In genomic region chr15:34358948-34359347, GRCh38 we compare ENCODE assay signal across 24 cellular contexts. TPM values are rescaled to one million over a fixed set of nuclear protein-coding genes. Genes with fewer than 3 reads are reported as not detected.
A peak's percentile ranks its signal among the peaks of the same experiment; 100 is the strongest.
DNase-seq lines count a peak whose midpoint lies in the region; ATAC-seq, FAIRE-seq and TF ChIP-seq lines count a peak whose summit lies in the region.
"Had no signal": no experiment of that assay in that cellular context is flagged by ENCODE, and none has a peak within 500 bp of the region (broad histone marks: within the 10 kb centered on the region; RNA-seq: fewer than 3 reads in every experiment).

No MANE protein-coding gene starts in this region.

- no peaks in the 10 kb centered on the region for H4K20me1 ChIP-seq in endothelial cell of umbilical vein (replicated peaks; ENCODE audit: control insufficient read depth, extremely low read depth, insufficient read depth, low read length)
- H4K20me1 ChIP-seq: BLaER1 had no signal

- dilution Hi-C loops in endothelial cell of umbilical vein (cut with MboI; ENCODE audit: extremely low pct_ligation_motif_present, low sequenced_read_pairs) = no loop called here

- H3K9me3 ChIP-seq in endothelial cell of umbilical vein (replicated peaks; ENCODE audit: control insufficient read depth, insufficient read depth, low read length) = no peaks in the 10 kb centered on the region
- H3K9me3 ChIP-seq: BLaER1, HAP-1 had no signal

- peaks cover 92% of the 10 kb centered on the region for H3K36me3 Mint-ChIP-seq in activated T-cell treated with anti-CD3 and anti-CD28 coated beads, Interleukin-2, amount 50 U/mL, for 24 hours (ENCODE audit: low read depth)
- H3K36me3 Mint-ChIP-seq in type B pancreatic cell = peaks cover 29% of the 10 kb centered on the region

- no peaks in the 10 kb centered on the region for H3K4me1 Mint-ChIP-seq in activated T-cell treated with anti-CD3 and anti-CD28 coated beads, Interleukin-2, amount 50 U/mL, for 24 hours (ENCODE audit: low read depth)
- H3K4me1 Mint-ChIP-seq in type B pancreatic cell (ENCODE audit: unreplicated experiment) = peaks cover 17% of the 10 kb centered on the region
- H3K4me1 Mint-ChIP-seq: CD14-positive monocyte had no signal

- TF ChIP-seq POLR2A in endothelial cell of umbilical vein (IDR thresholded peaks at IDR 0.05; ENCODE audit: low read depth, low read length) = no peak

- H3K79me2 ChIP-seq in endothelial cell of umbilical vein (ENCODE audit: control insufficient read depth, insufficient read depth, low read length) = no peaks in the 10 kb centered on the region

- no peaks in the 10 kb centered on the region for H3K9me3 Mint-ChIP-seq in activated T-cell treated with anti-CD3 and anti-CD28 coated beads, Interleukin-2, amount 50 U/mL, for 24 hours
- no peaks in the 10 kb centered on the region for H3K9me3 Mint-ChIP-seq in type B pancreatic cell
- H3K9me3 Mint-ChIP-seq: CD14-positive monocyte had no signal

- no peak overlapping the region for H3K4me3 Mint-ChIP-seq in activated T-cell treated with anti-CD3 and anti-CD28 coated beads, Interleukin-2, amount 50 U/mL, for 24 hours
- no peak overlapping the region for H3K4me3 Mint-ChIP-seq in type B pancreatic cell
- H3K4me3 Mint-ChIP-seq: CD14-positive monocyte; CD4-positive, alpha-beta memory T cell had no signal

- DNase-seq in activated T-cell treated with anti-CD3 and anti-CD28 coated beads, Interleukin-2, amount 50 U/mL, for 24 hours = no peak
- DNase-seq in activated T-cell treated with anti-CD3 and anti-CD28 coated beads for 4 hours (no peak), endothelial cell of umbilical vein (ENCODE audit: low read depth, low spot score) (no peak), mesenteric fat pad (ENCODE audit: low spot score) (peak; percentile 68), type B pancreatic cell (ENCODE audit: extremely low spot score, unreplicated experiment) (no peak), T-helper 2 cell (no peak), Right ventricle myocardium superior (no peak)
- DNase-seq in activated CD4-positive, alpha-beta T cell treated with anti-CD3 and anti-CD28 coated beads for 1 hour = no peak
- DNase-seq: 8988T; Calu3; CD4-positive, alpha-beta memory T cell; DMS 273 treated with DMSO at 0.1 percent for 48 hours; DND-41; EL had no signal

- H3K9ac ChIP-seq in endothelial cell of umbilical vein (replicated peaks; ENCODE audit: extremely low read depth, insufficient read depth, low read length) = no peak overlapping the region
- H3K9ac ChIP-seq: BLaER1, GM23248 had no signal

- H3K4me1 ChIP-seq in endothelial cell of umbilical vein (ENCODE audit: control insufficient read depth, extremely low read depth, insufficient read depth, low read length) = peaks cover 6% of the 10 kb centered on the region
- H3K4me1 ChIP-seq: HAP-1 had no signal

- no peak for FAIRE-seq in endothelial cell of umbilical vein (lab: Jason Lieb, UNC)
- FAIRE-seq: GM12878 had no signal

- POLR2A ChIA-PET in endothelial cell of umbilical vein (lab: Charles Lee) = no interaction called here

- no peak overlapping the region for H3K4me3 ChIP-seq in endothelial cell of umbilical vein (replicated peaks in 1 of 3; ENCODE audit: insufficient read depth in 1 of 3, low read depth in 1 of 3, low read length in 3 of 3)
- H3K4me3 ChIP-seq: BLaER1, GM12878, GM23248, HAP-1 had no signal

- intact Hi-C loops in endothelial cell of umbilical vein (cut with micrococcal nuclease) (no loop called here), Right ventricle myocardium superior (cut with DNase I) (no loop called here)

- CTCF ChIA-PET in endothelial cell of umbilical vein (lab: Charles Lee) = interaction anchor here (0.9 to 1.3 kb wide), 5 partner anchors 9 to 249 kb away, joined by 3 to 17 read pairs (median 4); partner anchors contain the start of gene LPCAT4

- no peak for ATAC-seq in Right ventricle myocardium superior (ENCODE audit: poor library complexity)
- ATAC-seq: GM12878 had no signal

- TSS peak; percentile 15 for BruUV-seq in endothelial cell of umbilical vein (replicated peaks; lab: Mats Ljungman, UMichigan)

- H2AFZ ChIP-seq in endothelial cell of umbilical vein (ENCODE audit: low read depth, low read length) = no peak overlapping the region
- H2AFZ ChIP-seq: GM23248 had no signal

- H3K27me3 ChIP-seq in endothelial cell of umbilical vein (ENCODE audit: control insufficient read depth in 2 of 2, insufficient read depth in 2 of 2, low read length in 2 of 2) = no peaks in the 10 kb centered on the region
- H3K27me3 ChIP-seq: BLaER1 had no signal

- no peak overlapping the region for H3K4me2 ChIP-seq in endothelial cell of umbilical vein (ENCODE audit: insufficient read depth, low read length)
- H3K4me2 ChIP-seq: BLaER1 had no signal

- H3K27ac ChIP-seq in endothelial cell of umbilical vein (ENCODE audit: insufficient read depth, low read depth, low read length) = no peak overlapping the region
- H3K27ac ChIP-seq: BLaER1, GM23248 had no signal

- TF ChIP-seq CTCF in endothelial cell of umbilical vein (IDR thresholded peaks at IDR 0.05; ENCODE audit: extremely low read depth in 1 of 2, insufficient read depth in 1 of 2, low read depth in 1 of 2, low read length in 2 of 2) (no peak), type B pancreatic cell (conservative IDR thresholded peaks at IDR 0.05) (no peak)

- H3K36me3 ChIP-seq in endothelial cell of umbilical vein (ENCODE audit: control insufficient read depth in 2 of 2, extremely low read depth in 1 of 2, insufficient read depth in 2 of 2, low read length in 2 of 2) = peaks cover 6 to 15% of the 10 kb centered on the region in 2 experiments

- H3K27ac Mint-ChIP-seq in activated T-cell treated with anti-CD3 and anti-CD28 coated beads, Interleukin-2, amount 50 U/mL, for 24 hours = peak overlapping the region; percentile 27
- peak overlapping the region; percentile 36 for H3K27ac Mint-ChIP-seq in type B pancreatic cell

- no peaks in the 10 kb centered on the region for H3K27me3 Mint-ChIP-seq in activated T-cell treated with anti-CD3 and anti-CD28 coated beads, Interleukin-2, amount 50 U/mL, for 24 hours
- H3K27me3 Mint-ChIP-seq in type B pancreatic cell = no peaks in the 10 kb centered on the region
- H3K27me3 Mint-ChIP-seq: CD4-positive, alpha-beta memory T cell had no signal

- no peaks in the 10 kb centered on the region for H3K9me1 ChIP-seq in endothelial cell of umbilical vein (replicated peaks; ENCODE audit: control insufficient read depth, extremely low read depth, insufficient read depth, low read length)

TF ChIP-seq in endothelial cell of umbilical vein, 7 proteins besides CTCF, POLR2A, EP300 and RAD21 (continues in another document):
- TF ChIP-seq JUN (IDR thresholded peaks at IDR 0.05; ENCODE audit: borderline replicate concordance, insufficient read depth, insufficient read length, low read depth) (no peak), MYC (IDR thresholded peaks at IDR 0.05; ENCODE audit: low read depth, low read length) (no peak), EZH2 (IDR thresholded peaks at IDR 0.05; ENCODE audit: borderline replicate concordance, low read depth, low read length, severe bottlenecking) (no peak)

RNA-seq across cellular contexts. Expression of gene LPCAT4, which starts 8.0 kb away (rescaled TPM):
- total RNA-seq in endothelial cell of umbilical vein = 44.0 and 49.3 TPM in 2 replicates
- polyA plus RNA-seq in endothelial cell of umbilical vein = 51.3 and 69.2 TPM in 2 replicates
- 39.7 and 42.6 TPM in 2 replicates for polyA plus RNA-seq in endothelial cell of umbilical vein (2011; cell fraction: cytosol; rRNA removed)
- polyA plus RNA-seq in endothelial cell of umbilical vein (2011; cell fraction: nucleus; rRNA removed) = 132 and 154 TPM in 2 replicates
- 26.3 and 27.1 TPM in 2 replicates for polyA plus RNA-seq in endothelial cell of umbilical vein (2012)
- polyA minus RNA-seq in endothelial cell of umbilical vein = 21.6 and 32.4 TPM in 2 replicates
- 20.3 TPM for polyA minus RNA-seq in endothelial cell of umbilical vein (2011; cell fraction: cytosol; rRNA and poly(A)+ RNA removed)
- 17.9 and 22.1 TPM in 2 replicates for polyA minus RNA-seq in endothelial cell of umbilical vein (2011; cell fraction: nucleus; rRNA and poly(A)+ RNA removed)
- 24.1 TPM for total RNA-seq in mesenteric fat pad
- 87.5 and 90.6 TPM in 2 replicates for total RNA-seq in type B pancreatic cell (ENCODE audit: low replicate concordance)
- total RNA-seq in Right ventricle myocardium superior = 82.4 TPM

RNA-seq across cellular contexts. Expression of gene NUTM1, which starts 15.8 kb away (rescaled TPM):
- total RNA-seq in endothelial cell of umbilical vein (not detected in 2 replicates), mesenteric fat pad (not detected), type B pancreatic cell (ENCODE audit: low replicate concordance) (not detected in 2 replicates), Right ventricle myocardium superior (not detected)
- not detected in 2 replicates for polyA plus RNA-seq in endothelial cell of umbilical vein
- polyA plus RNA-seq in endothelial cell of umbilical vein (2011; cell fraction: cytosol; rRNA removed) = not detected in 2 replicates
- polyA plus RNA-seq in endothelial cell of umbilical vein (2011; cell fraction: nucleus; rRNA removed) = not detected in 2 replicates
- polyA plus RNA-seq in endothelial cell of umbilical vein (2012) = not detected in 2 replicates
- polyA minus RNA-seq in endothelial cell of umbilical vein = not detected in 2 replicates
- polyA minus RNA-seq in endothelial cell of umbilical vein (2011; cell fraction: cytosol; rRNA and poly(A)+ RNA removed) = not detected
- not detected in 2 replicates for polyA minus RNA-seq in endothelial cell of umbilical vein (2011; cell fraction: nucleus; rRNA and poly(A)+ RNA removed)
- total RNA-seq: A673; Calu3; CD4-positive, alpha-beta memory T cell; G401; GM23248; H4; HT-29 had no signal
- polyA plus RNA-seq: AG04450; CD14-positive monocyte; CD4-positive, alpha-beta memory T cell; GM23248 had no signal

RNA-seq across cellular contexts. Expression of gene NOP10, which starts 16.0 kb away (rescaled TPM):
- total RNA-seq in endothelial cell of umbilical vein (215 and 225 TPM in 2 replicates), mesenteric fat pad (157 TPM), type B pancreatic cell (ENCODE audit: low replicate concordance) (143 and 157 TPM in 2 replicates), Right ventricle myocardium superior (136 TPM)
- polyA plus RNA-seq in endothelial cell of umbilical vein = 708 and 710 TPM in 2 replicates
- polyA plus RNA-seq in endothelial cell of umbilical vein (2011; cell fraction: cytosol; rRNA removed) = 622 and 785 TPM in 2 replicates
- polyA plus RNA-seq in endothelial cell of umbilical vein (2011; cell fraction: nucleus; rRNA removed) = 193 and 217 TPM in 2 replicates
- 280 and 439 TPM in 2 replicates for polyA plus RNA-seq in endothelial cell of umbilical vein (2012)
- 216 and 233 TPM in 2 replicates for polyA minus RNA-seq in endothelial cell of umbilical vein
- 102 TPM for polyA minus RNA-seq in endothelial cell of umbilical vein (2011; cell fraction: cytosol; rRNA and poly(A)+ RNA removed)
- 29.0 and 45.2 TPM in 2 replicates for polyA minus RNA-seq in endothelial cell of umbilical vein (2011; cell fraction: nucleus; rRNA and poly(A)+ RNA removed)

RNA-seq across cellular contexts. Expression of gene SLC12A6, which starts 21.4 kb away (rescaled TPM):
- total RNA-seq in endothelial cell of umbilical vein (27.1 and 29.4 TPM in 2 replicates), mesenteric fat pad (22.8 TPM), type B pancreatic cell (ENCODE audit: low replicate concordance) (14.5 and 15.0 TPM in 2 replicates), Right ventricle myocardium superior (24.9 TPM)
- polyA plus RNA-seq in endothelial cell of umbilical vein = 17.6 and 21.4 TPM in 2 replicates
- polyA plus RNA-seq in endothelial cell of umbilical vein (2011; cell fraction: cytosol; rRNA removed) = 10.9 and 12.7 TPM in 2 replicates
- 68.8 and 75.0 TPM in 2 replicates for polyA plus RNA-seq in endothelial cell of umbilical vein (2011; cell fraction: nucleus; rRNA removed)
- polyA plus RNA-seq in endothelial cell of umbilical vein (2012) = 12.7 and 15.2 TPM in 2 replicates
- polyA minus RNA-seq in endothelial cell of umbilical vein = 89.1 and 94.6 TPM in 2 replicates
- 18.1 TPM for polyA minus RNA-seq in endothelial cell of umbilical vein (2011; cell fraction: cytosol; rRNA and poly(A)+ RNA removed)
- 73.6 and 106 TPM in 2 replicates for polyA minus RNA-seq in endothelial cell of umbilical vein (2011; cell fraction: nucleus; rRNA and poly(A)+ RNA removed)
